Comparison of ENCODE assay signal across 7 cellular contexts in the genomic region with DNA sequence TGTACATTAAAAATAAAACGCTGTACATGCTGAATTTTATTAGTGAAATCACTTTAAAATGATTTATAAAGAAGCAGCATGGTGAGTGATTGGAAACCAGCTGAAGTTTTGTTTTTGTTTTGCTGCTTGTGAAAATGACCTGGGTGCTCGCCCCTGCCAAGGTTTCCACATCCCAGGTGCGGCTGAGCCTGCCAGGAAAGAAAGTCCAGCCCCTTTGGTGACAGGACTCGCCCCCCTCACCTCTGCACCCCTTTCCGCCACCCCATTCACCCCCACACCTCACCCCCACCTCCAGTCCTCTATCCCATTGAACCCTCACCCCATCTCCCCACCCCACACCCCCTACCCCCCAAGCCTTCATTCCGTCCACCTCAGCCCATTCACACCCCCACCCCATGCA. TPM values are rescaled to one million over a fixed set of nuclear protein-coding genes. Genes with fewer than 3 reads are reported as not detected.
A peak's percentile ranks its signal among the peaks of the same experiment; 100 is the strongest.
DNase-seq lines count a peak whose midpoint lies in the region; ATAC-seq, FAIRE-seq and TF ChIP-seq lines count a peak whose summit lies in the region.
"Not testable (repeated sequence)": the region's sequence is repeated elsewhere in the genome, so short reads cannot be mapped to it uniquely, and the experiment has no call there.

No MANE protein-coding gene starts in this region.

- not testable (repeated sequence) for H3K27ac ChIP-seq in DND-41 (ENCODE audit: low read length); astrocyte (ENCODE audit: low read depth, low read length)

- not testable (repeated sequence) for H3K9me3 Mint-ChIP-seq in activated B cell treated with CpG ODN at 0.5 μM for 24 hours; astrocyte (ENCODE audit: unreplicated experiment); endothelial cell (ENCODE audit: unreplicated experiment); memory B cell

- H3K4me3 Mint-ChIP-seq in activated B cell treated with CpG ODN at 0.5 μM for 24 hours (peak overlapping the region; percentile 58), astrocyte (ENCODE audit: unreplicated experiment) (peak overlapping the region; percentile 72), endothelial cell (ENCODE audit: unreplicated experiment) (peak overlapping the region; percentile 69), memory B cell (peak overlapping the region; percentile 68)

- not testable (repeated sequence) for H3K36me3 ChIP-seq in DND-41 (ENCODE audit: insufficient read depth, low read length); MG63; astrocyte (ENCODE audit: insufficient read depth, low read length)

- POLR2A ChIA-PET in activated B cell treated with CpG ODN at 0.5 μM for 24 hours (lab: Charles Lee): interaction anchor here (0.6 kb wide), 1 partner anchor 329 kb away, joined by 3 read pairs; no protein-coding TSS in a partner anchor

- H3K4me2 ChIP-seq in DND-41 (ENCODE audit: insufficient read depth, low read length) (peak overlapping the region; percentile 58), astrocyte (ENCODE audit: low read length) (peak overlapping the region; percentile 44)

- H4K20me1 ChIP-seq in DND-41 (ENCODE audit: insufficient read depth, low read length); astrocyte (ENCODE audit: insufficient read depth, low read length): not testable (repeated sequence)

- peaks cover 11% of the 10 kb centered on the region for H3K36me3 Mint-ChIP-seq in activated B cell treated with CpG ODN at 0.5 μM for 24 hours (ENCODE audit: low read depth)
- H3K36me3 Mint-ChIP-seq in astrocyte (ENCODE audit: low read depth, unreplicated experiment); endothelial cell (ENCODE audit: low read depth, unreplicated experiment); memory B cell: not testable (repeated sequence)

- not testable (repeated sequence) for H3K9me3 ChIP-seq in DND-41 (ENCODE audit: insufficient read depth, low read length, severe bottlenecking); MG63; astrocyte (ENCODE audit: insufficient read depth, low read depth, low read length)

- not testable (repeated sequence) for H3K27me3 Mint-ChIP-seq in activated B cell treated with CpG ODN at 0.5 μM for 24 hours; astrocyte (ENCODE audit: low read depth, unreplicated experiment); endothelial cell (ENCODE audit: unreplicated experiment); memory B cell

- intact Hi-C loops in activated B cell treated with CpG ODN at 0.5 μM for 24 hours (cut with micrococcal nuclease): loop anchor here (10.0 kb wide), 2 partner anchors 184 to 814 kb away; no protein-coding TSS in a partner anchor

- H3K4me1 Mint-ChIP-seq in activated B cell treated with CpG ODN at 0.5 μM for 24 hours; astrocyte (ENCODE audit: low read depth, unreplicated experiment); endothelial cell (ENCODE audit: unreplicated experiment); memory B cell: not testable (repeated sequence)

- ATAC-seq in DND-41 (ENCODE audit: insufficient read depth, low read depth); activated B cell treated with CpG ODN at 0.5 μM for 24 hours (ENCODE audit: low read depth); memory B cell (ENCODE audit: low read depth): not testable (repeated sequence)

- peaks cover 22% of the 10 kb centered on the region for H3K79me2 ChIP-seq in DND-41 (ENCODE audit: insufficient read depth, low read length)
- H3K79me2 ChIP-seq in astrocyte (ENCODE audit: insufficient read depth, low read length): not testable (repeated sequence)

- H3K4me3 ChIP-seq in DND-41 (ENCODE audit: low read depth in 1 of 2, low read length in 2 of 2) (peak overlapping the region; percentile 14 to 56; a peak in 3 of 4 replicates), MG63 (peak overlapping the region; percentile 50), retinal pigment epithelial cell (ENCODE audit: low read length) (peak overlapping the region; percentile 37)
- H3K4me3 ChIP-seq in astrocyte (ENCODE audit: insufficient read depth, low read depth, low read length): not testable (repeated sequence)

- DNase-seq in DND-41: peak; percentile 37
- DNase-seq in MG63; activated B cell treated with CpG ODN at 0.5 μM for 24 hours; astrocyte (ENCODE audit: low read depth); endothelial cell (ENCODE audit: low spot score); memory B cell (ENCODE audit: low spot score in 2 of 2); retinal pigment epithelial cell (ENCODE audit: low read depth): not testable (repeated sequence)

- peaks cover 14% of the 10 kb centered on the region; the same call in 1 of the 2 replicates for H3K4me1 ChIP-seq in DND-41 (ENCODE audit: insufficient read depth, low read length)
- not testable (repeated sequence) for H3K4me1 ChIP-seq in astrocyte (ENCODE audit: insufficient read depth, low read length)

- H2AFZ ChIP-seq in DND-41 (ENCODE audit: low read depth, low read length); astrocyte (ENCODE audit: low read depth, low read length): not testable (repeated sequence)

- CTCF ChIA-PET in activated B cell treated with CpG ODN at 0.5 μM for 24 hours (lab: Charles Lee): interaction anchor here (2.9 kb wide), 1 partner anchor 126 kb away, joined by 22 read pairs; a partner anchor contains a TSS

- TF ChIP-seq CTCF in DND-41 (IDR thresholded peaks at IDR 0.05; ENCODE audit: borderline replicate concordance, extremely low read depth, low read length, poor library complexity, severe bottlenecking); activated B cell treated with CpG ODN at 0.5 μM for 24 hours (IDR thresholded peaks at IDR 0.05); astrocyte (IDR thresholded peaks at IDR 0.05; ENCODE audit: insufficient read depth, low read depth, low read length); endothelial cell (IDR thresholded peaks at IDR 0.05; ENCODE audit: unreplicated experiment); retinal pigment epithelial cell (conservative IDR thresholded peaks at IDR 0.05; ENCODE audit: low read depth, low read length): not testable (repeated sequence)

- H3K27ac Mint-ChIP-seq in activated B cell treated with CpG ODN at 0.5 μM for 24 hours; astrocyte (ENCODE audit: unreplicated experiment); endothelial cell (ENCODE audit: unreplicated experiment): not testable (repeated sequence)
- peak overlapping the region; percentile 97 for H3K27ac Mint-ChIP-seq in memory B cell

- H3K27me3 ChIP-seq in DND-41 (ENCODE audit: insufficient read depth, low read length, poor library complexity); MG63; astrocyte (ENCODE audit: insufficient read depth, low read length): not testable (repeated sequence)

- peak overlapping the region; percentile 47 for H3K9ac ChIP-seq in DND-41 (ENCODE audit: low read depth, low read length)
- not testable (repeated sequence) for H3K9ac ChIP-seq in astrocyte (ENCODE audit: low read length)

- FAIRE-seq in astrocyte (lab: Jason Lieb, UNC): not testable (repeated sequence)

RNA-seq across cellular contexts. Expression of a gene that starts 0.7 kb away (rescaled TPM):
- 6.1 and 10.3 TPM in 2 replicates for total RNA-seq in MG63 (2014; rRNA removed; shearing (Covaris generic); ENCODE audit: low replicate concordance)
- total RNA-seq in activated B cell treated with CpG ODN at 0.5 μM for 24 hours: 54.0 and 57.2 TPM in 2 replicates
- total RNA-seq in astrocyte: 23.3 and 24.7 TPM in 2 replicates
- total RNA-seq in endothelial cell (ENCODE audit: unreplicated experiment): 37.6 TPM

RNA-seq across cellular contexts. Expression of a gene that starts 43.8 kb away (rescaled TPM):
- not detected in 2 replicates for total RNA-seq in MG63 (2014; rRNA removed; shearing (Covaris generic); ENCODE audit: low replicate concordance)
- 4.5 and 4.9 TPM in 2 replicates for total RNA-seq in activated B cell treated with CpG ODN at 0.5 μM for 24 hours
- 0.27 TPM in 1 of 2 replicates, not detected in the other for total RNA-seq in astrocyte
- 0.15 TPM for total RNA-seq in endothelial cell (ENCODE audit: unreplicated experiment)
